In the genomic region with DNA sequence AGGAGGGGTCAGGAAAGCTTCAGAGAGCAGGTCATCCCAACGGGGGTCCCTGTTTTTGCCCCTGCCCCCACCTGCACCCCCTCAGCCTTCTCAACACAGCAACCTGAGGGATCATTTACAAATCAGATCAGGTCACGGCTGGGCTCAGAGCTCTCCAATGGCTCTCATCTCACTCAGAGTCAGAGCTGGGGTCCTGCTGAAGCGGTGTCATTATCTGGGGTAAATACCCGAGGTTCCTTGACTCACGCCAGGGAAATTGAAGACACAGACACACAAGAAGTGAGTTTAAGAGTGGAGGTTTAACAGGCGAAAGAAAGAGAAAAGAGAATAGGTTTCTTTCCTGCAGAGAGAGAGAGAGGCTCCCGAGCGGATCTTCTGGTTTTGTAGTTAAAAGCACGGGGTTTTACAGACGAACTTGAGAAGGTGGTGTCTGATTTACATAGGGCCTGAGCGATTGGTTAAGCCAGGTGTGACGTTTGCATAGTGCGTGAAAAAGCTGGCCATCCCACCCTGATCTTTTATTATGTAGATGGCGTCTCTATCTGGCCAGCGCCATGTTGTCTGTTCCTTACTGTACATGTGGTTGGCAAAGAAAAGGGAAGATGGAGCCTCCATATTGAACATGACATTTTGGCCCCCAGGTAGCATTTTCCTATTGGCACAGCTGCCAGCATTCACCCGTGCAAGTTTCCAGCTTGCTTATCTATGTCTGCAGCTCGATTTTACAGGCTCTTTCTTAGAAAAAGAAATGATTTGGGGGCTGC, we compare ENCODE assay signal across 11 cellular contexts. TPM values are rescaled to one million over a fixed set of nuclear protein-coding genes. Genes with fewer than 3 reads are reported as not detected.
DNase-seq lines count a peak whose midpoint lies in the region; ATAC-seq and TF ChIP-seq lines count a peak whose summit lies in the region.
"Had no signal": no experiment of that assay in that cellular context is flagged by ENCODE, and none has a peak within 500 bp of the region (broad histone marks: within the 10 kb centered on the region; RNA-seq: fewer than 3 reads in every experiment).

No MANE protein-coding gene starts in this region.

- H3K23ac ChIP-seq in neuronal stem cell (ENCODE audit: low read depth, low read length, poor library complexity), result no peak overlapping the region

- H3K9me3 ChIP-seq in neuronal stem cell (replicated peaks in 1 of 2; ENCODE audit: control insufficient read depth in 2 of 2, insufficient read depth in 1 of 2, low read depth in 1 of 2, low read length in 2 of 2), result peaks cover 0 to 6% of the 10 kb centered on the region in 2 donors

- H3K27me3 ChIP-seq in GM23338 (ENCODE audit: insufficient read depth) (no peaks in the 10 kb centered on the region), neuronal stem cell (ENCODE audit: control insufficient read depth in 3 of 3, insufficient read depth in 3 of 3, low read depth in 1 of 3, low read length in 3 of 3) (no peaks in the 10 kb centered on the region)

- H2BK15ac ChIP-seq in neuronal stem cell (ENCODE audit: low read length), result no peak overlapping the region

- in situ Hi-C loops in G401 (cut with HindIII; ENCODE audit: low sequenced_read_pairs), result no loop called here

- H3K27ac Mint-ChIP-seq in GM23338 (peak overlapping the region; percentile 100), glutamatergic neuron (ENCODE audit: unreplicated experiment) (peak overlapping the region; percentile 96)
- H3K27ac Mint-ChIP-seq: activated naive CD4-positive, alpha-beta T cell treated with anti-CD3 and anti-CD28 coated beads, Interleukin-2, amount 10 ng/mL, durations not matched to agents 7 days and 5 days; T-helper 1 cell treated with Interleukin-12 subunit alpha and Interleukin-12 subunit beta and Interleukin-4 antibody, amounts not matched to agents 30 μg/mL and 1 μg/mL, for 36 hours had no signal

- H3K4me3 Mint-ChIP-seq in GM23338, result peak overlapping the region; percentile 85
- peak overlapping the region; percentile 95 for H3K4me3 Mint-ChIP-seq in glutamatergic neuron (ENCODE audit: unreplicated experiment)
- H3K4me3 Mint-ChIP-seq: activated naive CD4-positive, alpha-beta T cell treated with anti-CD3 and anti-CD28 coated beads, Interleukin-2, amount 10 ng/mL, durations not matched to agents 7 days and 5 days; T-helper 1 cell treated with Interleukin-12 subunit alpha and Interleukin-12 subunit beta and Interleukin-4 antibody, amounts not matched to agents 30 μg/mL and 1 μg/mL, for 36 hours had no signal

- H2AK5ac ChIP-seq in neuronal stem cell (ENCODE audit: low read depth, low read length), result no peak overlapping the region

- no peak overlapping the region for H4K91ac ChIP-seq in neuronal stem cell (ENCODE audit: low read depth, low read length, poor library complexity)

- H3K4me1 Mint-ChIP-seq in GM23338, result peaks cover 47% of the 10 kb centered on the region
- H3K4me1 Mint-ChIP-seq in glutamatergic neuron (ENCODE audit: low read depth, unreplicated experiment), result peaks cover 11% of the 10 kb centered on the region

- peaks cover 7% of the 10 kb centered on the region; the same call in 1 of the 3 replicates for H3K36me3 Mint-ChIP-seq in GM23338 (ENCODE audit: low read depth)
- no peaks in the 10 kb centered on the region for H3K36me3 Mint-ChIP-seq in glutamatergic neuron (ENCODE audit: unreplicated experiment)
- H3K36me3 Mint-ChIP-seq: activated naive CD4-positive, alpha-beta T cell treated with anti-CD3 and anti-CD28 coated beads, Interleukin-2, amount 10 ng/mL, durations not matched to agents 7 days and 5 days had no signal

- no peak for TF ChIP-seq CTCF in GM23338 (conservative IDR thresholded peaks at IDR 0.05; ENCODE audit: low read depth in 2 of 2)
- no peak for TF ChIP-seq CTCF in glutamatergic neuron (IDR thresholded peaks at IDR 0.05; ENCODE audit: partially characterized antibody, unreplicated experiment)

- H3K14ac ChIP-seq in neuronal stem cell (ENCODE audit: low read length), result no peak overlapping the region

- no peaks in the 10 kb centered on the region; the same call in 1 of the 2 replicates for H3K9me2 ChIP-seq in GM23338 (ENCODE audit: insufficient read depth)

- H2BK120ac ChIP-seq in neuronal stem cell (ENCODE audit: low read depth, low read length), result no peak overlapping the region

- H3K4ac ChIP-seq in neuronal stem cell (ENCODE audit: low read length), result no peak overlapping the region

- H3K4me2 ChIP-seq in GM23338 (peak overlapping the region; percentile 69), neuronal stem cell (ENCODE audit: insufficient read depth, low read length, poor library complexity, severe bottlenecking) (peak overlapping the region; percentile 65)

- H3K4me3 ChIP-seq in GM23338, result peak overlapping the region; percentile 48
- H3K4me3 ChIP-seq in neuronal stem cell (ENCODE audit: low read length in 2 of 2), result peak overlapping the region; percentile 49 to 64

- H2BK5ac ChIP-seq in neuronal stem cell (ENCODE audit: low read length), result no peak overlapping the region

- no peak overlapping the region for H4K8ac ChIP-seq in neuronal stem cell (ENCODE audit: low read depth, low read length)

- H3K27ac ChIP-seq in GM23338 (ENCODE audit: low read depth) (peak overlapping the region; percentile 99), neuronal stem cell (replicated peaks; ENCODE audit: low read length) (no peak overlapping the region)

- no CpG with 5 or more reads among the region's 17 CpGs for WGBS in neuronal stem cell (ENCODE audit: extremely low coverage in 2 of 2, insufficient read length in 2 of 2, insufficient replicate concordance in 1 of 2), 2 donors

- H3K36me3 ChIP-seq in GM23338 (ENCODE audit: insufficient read depth) (no peaks in the 10 kb centered on the region), neuronal stem cell (replicated peaks in 1 of 2; ENCODE audit: control insufficient read depth in 2 of 2, insufficient read depth in 2 of 2, low read length in 2 of 2) (peaks cover 0 to 7% of the 10 kb centered on the region in 2 donors)

- H3K9me3 Mint-ChIP-seq in GM23338 (no peaks in the 10 kb centered on the region; the same call in 2 of the 3 replicates), glutamatergic neuron (ENCODE audit: unreplicated experiment) (peaks cover 6% of the 10 kb centered on the region)
- H3K9me3 Mint-ChIP-seq: activated naive CD4-positive, alpha-beta T cell treated with anti-CD3 and anti-CD28 coated beads, Interleukin-2, amount 10 ng/mL, durations not matched to agents 7 days and 5 days; T-helper 1 cell treated with Interleukin-12 subunit alpha and Interleukin-12 subunit beta and Interleukin-4 antibody, amounts not matched to agents 30 μg/mL and 1 μg/mL, for 36 hours had no signal

- H3K9ac ChIP-seq in neuronal stem cell (ENCODE audit: low read depth, low read length, poor library complexity), result no peak overlapping the region

- DNase-seq in GM23338 (ENCODE audit: low spot score), result peak; percentile 98
- DNase-seq in SHP77 (lab: John Stamatoyannopoulos, UW), result peak; percentile 86 to 93
- peak; percentile 61 for DNase-seq in glutamatergic neuron
- DNase-seq in neuronal stem cell (ENCODE audit: low spot score), result peak; percentile 49
- DNase-seq in activated naive CD4-positive, alpha-beta T cell (lab: John Stamatoyannopoulos, UW), result no peak
- DNase-seq in G401 (ENCODE audit: low spot score), result no peak
- no peak for DNase-seq in MV-4-11 (lab: John Stamatoyannopoulos, UW)
- DNase-seq: activated naive CD4-positive, alpha-beta T cell treated with anti-CD3 and anti-CD28 coated beads, Interleukin-2, amount 10 ng/mL, durations not matched to agents 7 days and 5 days; NCI-H1417 had no signal

- no peak overlapping the region for H2AFZ ChIP-seq in GM23338
- peak overlapping the region; percentile 78 for H2AFZ ChIP-seq in neuronal stem cell (ENCODE audit: low read length)

- H3K79me1 ChIP-seq in neuronal stem cell (ENCODE audit: low read depth, low read length), result no peaks in the 10 kb centered on the region

- H3K4me1 ChIP-seq in GM23338 (ENCODE audit: insufficient read depth) (peaks cover 15% of the 10 kb centered on the region), neuronal stem cell (ENCODE audit: control insufficient read depth in 2 of 2, insufficient read depth in 1 of 2, low read depth in 1 of 2, low read length in 2 of 2) (peaks cover 7 to 9% of the 10 kb centered on the region in 2 donors)

- H4K20me1 ChIP-seq in GM23338 (replicated peaks; ENCODE audit: insufficient read depth), result no peaks in the 10 kb centered on the region

- peaks cover 9% of the 10 kb centered on the region for H3K27me3 Mint-ChIP-seq in GM23338 (ENCODE audit: insufficient read depth, low read depth, poor library complexity)
- peaks cover 6% of the 10 kb centered on the region for H3K27me3 Mint-ChIP-seq in glutamatergic neuron (ENCODE audit: unreplicated experiment)

- H3K79me2 ChIP-seq in GM23338 (replicated peaks; ENCODE audit: insufficient read depth), result no peaks in the 10 kb centered on the region

- no peak overlapping the region for H2BK12ac ChIP-seq in neuronal stem cell (ENCODE audit: low read length)

- H3K18ac ChIP-seq in neuronal stem cell (ENCODE audit: low read length), result no peak overlapping the region

- ATAC-seq in GM23338 (peak; percentile 61), GM21360 (IDR thresholded peaks at IDR 0.05; ENCODE audit: unreplicated experiment) (no peak)

- H3F3A ChIP-seq in GM23338 (replicated peaks; ENCODE audit: low read depth), result peaks cover 6% of the 10 kb centered on the region

TF ChIP-seq in GM23338, 12 proteins besides CTCF, POLR2A, EP300 and RAD21 (continues in another document):
- TF ChIP-seq CREB1 (CRISPR knock-in tag; IDR thresholded peaks at IDR 0.05; ENCODE audit: low read depth) (peak; percentile 84), POLR2AphosphoS5 (IDR thresholded peaks at IDR 0.05; ENCODE audit: low read depth) (peak; percentile 73)

RNA-seq across cellular contexts. Expression of gene WSB1, which starts 51.4 kb away (rescaled TPM):
- 99.7 and 108 TPM in 2 replicates for total RNA-seq in GM23338 (2014; rRNA removed; shearing (Covaris generic))
- polyA plus RNA-seq in GM23338 (2016; fragmentation: Nextera tagmentation; extraction: Ambion mirVana), result 86.3 and 101 TPM in 2 replicates
- total RNA-seq in glutamatergic neuron (ENCODE audit: unreplicated experiment), result 633 TPM
- polyA plus RNA-seq in neuronal stem cell (2013, experiment 1 of 2), result 142 TPM
- 142 TPM for polyA plus RNA-seq in neuronal stem cell (2013, experiment 2 of 2)
- 72.2 and 88.3 TPM in 2 replicates for total RNA-seq in G401 (2014; rRNA removed; shearing (Covaris generic))

Comparison
In these comparisons a context has a peak if more than half of its experiments do, and no peak if none do; other contexts are left out.
1. DNase-seq: peak in GM23338 (single experiment), SHP77 (2 of 2), glutamatergic neuron (single experiment) and neuronal stem cell (single experiment); none in activated naive CD4-positive, alpha-beta T cell (0 of 4), G401 (single experiment) and MV-4-11 (single experiment).